Comparison of ENCODE assay signal across 14 cellular contexts in the genomic region with DNA sequence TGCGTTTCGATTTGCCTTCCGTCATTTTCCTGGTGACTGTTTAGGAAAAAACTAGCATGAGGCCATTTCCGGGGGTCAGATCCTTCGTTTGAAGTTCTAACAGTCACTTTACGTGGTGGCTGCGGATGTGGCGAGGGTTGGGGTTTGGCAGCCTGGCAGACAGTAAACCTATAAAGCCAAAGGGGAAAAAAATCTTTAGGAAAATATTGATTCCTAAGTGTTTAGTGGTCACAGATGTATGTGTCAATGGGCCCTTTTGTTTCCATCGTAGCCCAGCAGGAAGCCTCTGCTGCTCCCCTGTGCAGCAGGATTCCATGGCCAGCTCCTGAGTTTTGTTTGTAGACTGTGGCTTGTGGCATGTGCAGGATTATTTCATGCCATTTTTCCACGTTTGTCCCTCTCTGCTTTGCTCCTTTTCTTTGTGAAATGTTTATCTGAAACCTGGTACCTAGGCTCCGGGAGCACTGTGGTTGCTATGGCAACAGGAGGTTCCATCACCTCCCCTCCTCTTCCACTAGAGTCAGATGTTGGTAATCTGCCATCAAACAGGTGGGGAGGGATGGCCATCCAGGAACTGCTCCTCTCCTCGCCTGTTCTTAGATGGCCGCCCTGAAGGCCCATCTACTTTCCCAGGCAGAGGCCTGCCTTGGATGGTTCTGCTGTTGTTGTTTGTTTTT.
A peak's percentile ranks its signal among the peaks of the same experiment; 100 is the strongest.
DNase-seq lines count a peak whose midpoint lies in the region; ATAC-seq, FAIRE-seq and TF ChIP-seq lines count a peak whose summit lies in the region.
"Had no signal": no experiment of that assay in that cellular context is flagged by ENCODE, and none has a peak within 500 bp of the region (broad histone marks: within the 10 kb centered on the region; RNA-seq: fewer than 3 reads in every experiment).

No MANE protein-coding gene starts in this region.

- POLR2A ChIA-PET in K562 (lab: Yijun Ruan, JAX) = no interaction called here

- no peak for FAIRE-seq in K562 (lab: Jason Lieb, UNC)
- FAIRE-seq: small intestine had no signal

- H3K4me1 ChIP-seq in right atrium auricular region (peaks cover 0 to 28% of the 10 kb centered on the region in 2 donors), K562 (replicated peaks in 1 of 2; ENCODE audit: control insufficient read depth in 2 of 2, insufficient read depth in 2 of 2, low read length in 2 of 2) (peaks cover 6 to 12% of the 10 kb centered on the region in 2 experiments; a peak in 4 of 5 replicates), hepatocyte (ENCODE audit: insufficient read depth) (peaks cover 22% of the 10 kb centered on the region), vagina (peaks cover 45% of the 10 kb centered on the region)

- BruUV-seq in K562 (replicated peaks; lab: Mats Ljungman, UMichigan) = no TSS peak

- H3K79me2 ChIP-seq in K562 (ENCODE audit: control insufficient read depth, insufficient read depth, low read length) (no peaks in the 10 kb centered on the region), hepatocyte (peaks cover 32% of the 10 kb centered on the region)

- DNase-seq in right atrium auricular region (ENCODE audit: low spot score) (no peak), Right ventricle myocardium inferior (ENCODE audit: missing footprints) (no peak), K562 (ENCODE audit: extremely low read depth in 1 of 4, low spot score in 3 of 4) (peak; percentile 13 to 50 (median 36)), hepatocyte (ENCODE audit: low spot score) (no peak), vagina (ENCODE audit: extremely low spot score in 2 of 2) (no peak), dedifferentiated amniotic fluid mesenchymal stem cell (ENCODE audit: extremely low spot score) (no peak)
- no peak for DNase-seq in activated CD4-positive, alpha-beta T cell treated with anti-CD3 and anti-CD28 coated beads, Interleukin-2, amount 50 U/mL, for 1 hour
- DNase-seq: effector memory CD4-positive, alpha-beta T cell; GF-D8; NCI-H1694; small intestine; T-helper 9 cell had no signal

- no peak overlapping the region for H3K9ac ChIP-seq in K562 (ENCODE audit: insufficient read depth in 1 of 2, low read depth in 2 of 2, low read length in 2 of 2)

- ATAC-seq in Right ventricle myocardium inferior (no peak), K562 (no peak), GM18867 (IDR thresholded peaks at IDR 0.05; ENCODE audit: unreplicated experiment) (no peak)

- peak overlapping the region; percentile 11 to 38 for H3K27ac ChIP-seq in right atrium auricular region
- no peak overlapping the region for H3K27ac ChIP-seq in K562 (ENCODE audit: extremely low read depth, low read depth, low read length)
- peak overlapping the region; percentile 10 for H3K27ac ChIP-seq in hepatocyte
- H3K27ac ChIP-seq in vagina = peak overlapping the region; percentile 15

- H3K4me2 ChIP-seq in K562 (ENCODE audit: insufficient read depth, low read length) (no peak overlapping the region), hepatocyte (no peak overlapping the region)

- H3K27me3 ChIP-seq in right atrium auricular region (no peaks in the 10 kb centered on the region), K562 (ENCODE audit: control insufficient read depth in 2 of 2, insufficient read depth in 2 of 2, low read length in 2 of 2) (no peaks in the 10 kb centered on the region), hepatocyte (no peaks in the 10 kb centered on the region), vagina (no peaks in the 10 kb centered on the region)
- H3K27me3 ChIP-seq: upper lobe of left lung had no signal

- H3K9me2 ChIP-seq in hepatocyte (replicated peaks; ENCODE audit: insufficient read depth) = no peaks in the 10 kb centered on the region

- intact Hi-C loops in Right ventricle myocardium inferior (cut with DNase I) (no loop called here), K562 (cut with micrococcal nuclease) (no loop called here), vagina (cut with DNase I) (no loop called here)

- H3K9me3 ChIP-seq in right atrium auricular region (no peaks in the 10 kb centered on the region), K562 (replicated peaks; ENCODE audit: control insufficient read depth, insufficient read depth, low read depth, low read length) (no peaks in the 10 kb centered on the region), hepatocyte (ENCODE audit: low read depth) (no peaks in the 10 kb centered on the region), vagina (no peaks in the 10 kb centered on the region)
- H3K9me3 ChIP-seq: upper lobe of left lung had no signal

- no peak for TF ChIP-seq CTCF in right atrium auricular region (IDR thresholded peaks at IDR 0.05)
- TF ChIP-seq CTCF in K562 (IDR thresholded peaks at IDR 0.05 in 2 of 3, conservative IDR thresholded peaks at IDR 0.05 in 1 of 3; ENCODE audit: insufficient read depth in 2 of 3, low read depth in 1 of 3, low read length in 3 of 3) = no peak
- no peak for TF ChIP-seq CTCF in hepatocyte (IDR thresholded peaks at IDR 0.05; ENCODE audit: poor library complexity)
- TF ChIP-seq CTCF in vagina (IDR thresholded peaks at IDR 0.05) = no peak

- H2AFZ ChIP-seq in K562 (ENCODE audit: low read depth, low read length) (no peak overlapping the region), hepatocyte (no peak overlapping the region)

- H3K36me3 ChIP-seq in right atrium auricular region (no peaks in the 10 kb centered on the region), K562 (ENCODE audit: control insufficient read depth, insufficient read depth, low read length) (no peaks in the 10 kb centered on the region), hepatocyte (replicated peaks; ENCODE audit: insufficient read depth, low read depth) (no peaks in the 10 kb centered on the region), vagina (no peaks in the 10 kb centered on the region)
- H3K36me3 ChIP-seq: upper lobe of left lung had no signal

- CTCF ChIA-PET in K562 (lab: Yijun Ruan, JAX; ENCODE audit: low intra/inter-chr PET ratio) = no interaction called here

- H3K4me3 ChIP-seq in right atrium auricular region (no peak overlapping the region), K562 (no peak overlapping the region), hepatocyte (no peak overlapping the region), vagina (no peak overlapping the region)
- H3K4me3 ChIP-seq: upper lobe of left lung had no signal

- no peaks in the 10 kb centered on the region for H3K9me1 ChIP-seq in K562 (ENCODE audit: control insufficient read depth, insufficient read depth, low read length)

- TF ChIP-seq RAD21 in K562 (CRISPR knock-in tag; conservative IDR thresholded peaks at IDR 0.05 in 1 of 2, IDR thresholded peaks at IDR 0.05 in 1 of 2) = no peak

- H4K20me1 ChIP-seq in K562 (replicated peaks; ENCODE audit: control insufficient read depth, insufficient read depth, low read length) = no peaks in the 10 kb centered on the region; the same call in none of the 2 replicates
- no peaks in the 10 kb centered on the region for H4K20me1 ChIP-seq in hepatocyte (ENCODE audit: insufficient read depth, poor library complexity, severe bottlenecking)

- in situ Hi-C loops in K562 (cut with MboI) = no loop called here

- WGBS in K562 (ENCODE audit: insufficient coverage, low coverage, missing lambda C conversion rate) = 56% methylated on average over 13 of the region's 13 CpGs
- WGBS in hepatocyte (ENCODE audit: low lambda C conversion rate, missing lambda C conversion rate) = 73% methylated on average over 13 of the region's 13 CpGs

- no peak for TF ChIP-seq EP300 in K562 (IDR thresholded peaks at IDR 0.05; ENCODE audit: low read length)

- TF ChIP-seq POLR2A in K562 (conservative IDR thresholded peaks at IDR 0.05) = no peak
- TF ChIP-seq POLR2A in vagina (IDR thresholded peaks at IDR 0.05) = no peak

TF ChIP-seq in K562, 482 proteins besides CTCF, POLR2A, EP300 and RAD21:
- TF ChIP-seq ZBTB49 (CRISPR knock-in tag; IDR thresholded peaks at IDR 0.05; ENCODE audit: borderline replicate concordance) = no peak
- TF ChIP-seq RFX1 (IDR thresholded peaks at IDR 0.05) = peak; percentile 91
- TF ChIP-seq WHSC1 (IDR thresholded peaks at IDR 0.05; ENCODE audit: low read length) = no peak
- TF ChIP-seq BACH1 (tag; IDR thresholded peaks at IDR 0.05) = no peak
- no peak for TF ChIP-seq BRF1 (IDR thresholded peaks at IDR 0.05; ENCODE audit: borderline replicate concordance, extremely low read depth, insufficient read length)
- no peak for TF ChIP-seq MYC (IDR thresholded peaks at IDR 0.05; ENCODE audit: low read depth, low read length)
- no peak for TF ChIP-seq MYC (CRISPR knock-in tag; IDR thresholded peaks at IDR 0.05; ENCODE audit: borderline replicate concordance, low read depth)
- TF ChIP-seq ELF4 (CRISPR knock-in tag; IDR thresholded peaks at IDR 0.05) = no peak

Comparison
In these comparisons a context has a peak if more than half of its experiments do, and no peak if none do; other contexts are left out.
1. DNase-seq: peak in K562 (4 of 4); none in right atrium auricular region (single experiment), Right ventricle myocardium inferior (single experiment), hepatocyte (single experiment), vagina (0 of 2), dedifferentiated amniotic fluid mesenchymal stem cell (single experiment) and activated CD4-positive, alpha-beta T cell treated with anti-CD3 and anti-CD28 coated beads, Interleukin-2, amount 50 U/mL, for 1 hour (single experiment).